19 cellular contexts compared by ENCODE assay signal in genomic region chr12:124881123-124881522, GRCh38. TPM values are rescaled to one million over a fixed set of nuclear protein-coding genes. Genes with fewer than 3 reads are reported as not detected.
DNase-seq lines count a peak whose midpoint lies in the region; ATAC-seq, FAIRE-seq and TF ChIP-seq lines count a peak whose summit lies in the region.
"Had no signal": no experiment of that assay in that cellular context is flagged by ENCODE, and none has a peak within 500 bp of the region (broad histone marks: within the 10 kb centered on the region; RNA-seq: fewer than 3 reads in every experiment).

No MANE protein-coding gene starts in this region.

- no peak overlapping the region for H3K4me2 ChIP-seq in osteoblast (ENCODE audit: insufficient read depth, low read length)

- H3K79me2 ChIP-seq in osteoblast (ENCODE audit: insufficient read depth, low read length) = no peaks in the 10 kb centered on the region

- TF ChIP-seq POLR2A in GM12892 (IDR thresholded peaks at IDR 0.05; ENCODE audit: low read depth, low read length) = no peak

- ATAC-seq in HG02642 (IDR thresholded peaks at IDR 0.05; ENCODE audit: poor library complexity, unreplicated experiment) = no peak

- H2AFZ ChIP-seq in osteoblast (ENCODE audit: low read length) = peak overlapping the region; percentile 51

- H3K36me3 Mint-ChIP-seq in endothelial cell (ENCODE audit: low read depth, unreplicated experiment) = no peaks in the 10 kb centered on the region
- H3K36me3 Mint-ChIP-seq in activated T-helper 1 cell treated with anti-CD3 and anti-CD28 coated beads, Interleukin-12 subunit alpha, Interleukin-12 subunit beta, Interleukin-2, Interleukin-4 antibody, amounts not matched to agents 30 ng/mL and 10 ng/mL and 1 ng/mL, durations not matched to agents 14 hours and 24 hours and 36 hours (ENCODE audit: low read depth) = no peaks in the 10 kb centered on the region

- H3K36me3 ChIP-seq in osteoblast (ENCODE audit: insufficient read depth, low read length) = no peaks in the 10 kb centered on the region
- H3K36me3 ChIP-seq: ascending aorta, sigmoid colon had no signal

- no peak for FAIRE-seq in GM12892 (lab: Jason Lieb, UNC)

- H3K27me3 ChIP-seq in osteoblast (ENCODE audit: insufficient read depth, low read length) = no peaks in the 10 kb centered on the region
- H3K27me3 ChIP-seq: ascending aorta, sigmoid colon had no signal

- intact Hi-C loops in activated T-helper 1 cell treated with anti-CD3 and anti-CD28 coated beads, Interleukin-12 subunit alpha, Interleukin-12 subunit beta, Interleukin-2, Interleukin-4 antibody, amounts not matched to agents 30 ng/mL and 10 ng/mL and 1 ng/mL, durations not matched to agents 14 hours and 24 hours and 36 hours (cut with micrococcal nuclease) = no loop called here

- H4K20me1 ChIP-seq in osteoblast (ENCODE audit: insufficient read depth, low read length) = no peaks in the 10 kb centered on the region

- H3K27ac Mint-ChIP-seq in endothelial cell (ENCODE audit: unreplicated experiment) = peak overlapping the region; percentile 72
- H3K27ac Mint-ChIP-seq in activated T-helper 1 cell treated with anti-CD3 and anti-CD28 coated beads, Interleukin-12 subunit alpha, Interleukin-12 subunit beta, Interleukin-2, Interleukin-4 antibody, amounts not matched to agents 30 ng/mL and 10 ng/mL and 1 ng/mL, durations not matched to agents 14 hours and 24 hours and 36 hours = no peak overlapping the region

- DNase-seq in NOMO-1 treated with DMSO at 0.1 percent for 48 hours (lab: John Stamatoyannopoulos, UW; ENCODE audit: unreplicated experiment) (peak; percentile 39), NOMO-1 treated with dmso at 0.1 percent for 144 hours (lab: John Stamatoyannopoulos, UW; ENCODE audit: unreplicated experiment) (no peak), MV-4-11 (lab: John Stamatoyannopoulos, UW) (peak; percentile 40), endothelial cell (ENCODE audit: low spot score) (peak; percentile 24), osteoblast (ENCODE audit: insufficient read length, low spot score, missing footprints) (no peak), GM12892 (ENCODE audit: insufficient read length) (no peak)
- no peak for DNase-seq in activated T-helper 1 cell treated with anti-CD3 and anti-CD28 coated beads, Interleukin-12 subunit alpha, Interleukin-12 subunit beta, Interleukin-2, Interleukin-4 antibody, amounts not matched to agents 30 ng/mL and 10 ng/mL and 1 ng/mL, durations not matched to agents 14 hours and 24 hours and 36 hours (ENCODE audit: low spot score)
- DNase-seq: 8988T; activated CD4-positive, alpha-beta T cell treated with anti-CD3 and anti-CD28 coated beads for 48 hours; COR-L47; GOT3; hippocampal formation; NCI-H2029; NCI-H526; sigmoid colon; stimulated activated CD4-positive, alpha-beta T cell treated with anti-CD3 and anti-CD28 coated beads, Interleukin-4, amount 100 ng/mL, for 4 hours had no signal

- H3K4me3 ChIP-seq in osteoblast (ENCODE audit: insufficient read depth, low read length) = no peak overlapping the region
- H3K4me3 ChIP-seq: ascending aorta, sigmoid colon had no signal

- no peak overlapping the region for H3K4me3 Mint-ChIP-seq in endothelial cell (ENCODE audit: unreplicated experiment)
- H3K4me3 Mint-ChIP-seq in activated T-helper 1 cell treated with anti-CD3 and anti-CD28 coated beads, Interleukin-12 subunit alpha, Interleukin-12 subunit beta, Interleukin-2, Interleukin-4 antibody, amounts not matched to agents 30 ng/mL and 10 ng/mL and 1 ng/mL, durations not matched to agents 14 hours and 24 hours and 36 hours = no peak overlapping the region
- H3K4me3 Mint-ChIP-seq: neural crest cell had no signal

- H3K4me1 ChIP-seq in osteoblast (ENCODE audit: insufficient read depth, low read length) = no peaks in the 10 kb centered on the region
- H3K4me1 ChIP-seq: ascending aorta, sigmoid colon had no signal

- H3K9me3 ChIP-seq in osteoblast (ENCODE audit: low read depth, low read length) = no peaks in the 10 kb centered on the region
- H3K9me3 ChIP-seq: ascending aorta, sigmoid colon had no signal

- no peak overlapping the region for H3K27ac ChIP-seq in osteoblast (ENCODE audit: low read depth, low read length)
- H3K27ac ChIP-seq: ascending aorta, sigmoid colon had no signal

- no peak for TF ChIP-seq CTCF in endothelial cell (IDR thresholded peaks at IDR 0.05; ENCODE audit: unreplicated experiment)
- TF ChIP-seq CTCF in osteoblast (IDR thresholded peaks at IDR 0.05; ENCODE audit: extremely low read depth, low read depth, low read length) = no peak

- no peaks in the 10 kb centered on the region for H3K9me3 Mint-ChIP-seq in endothelial cell (ENCODE audit: unreplicated experiment)
- H3K9me3 Mint-ChIP-seq in activated T-helper 1 cell treated with anti-CD3 and anti-CD28 coated beads, Interleukin-12 subunit alpha, Interleukin-12 subunit beta, Interleukin-2, Interleukin-4 antibody, amounts not matched to agents 30 ng/mL and 10 ng/mL and 1 ng/mL, durations not matched to agents 14 hours and 24 hours and 36 hours = no peaks in the 10 kb centered on the region
- H3K9me3 Mint-ChIP-seq: neural crest cell had no signal

- H3K27me3 Mint-ChIP-seq in endothelial cell (ENCODE audit: unreplicated experiment) = peaks cover 3% of the 10 kb centered on the region
- H3K27me3 Mint-ChIP-seq in activated T-helper 1 cell treated with anti-CD3 and anti-CD28 coated beads, Interleukin-12 subunit alpha, Interleukin-12 subunit beta, Interleukin-2, Interleukin-4 antibody, amounts not matched to agents 30 ng/mL and 10 ng/mL and 1 ng/mL, durations not matched to agents 14 hours and 24 hours and 36 hours (ENCODE audit: insufficient read depth) = no peaks in the 10 kb centered on the region

- H3K4me1 Mint-ChIP-seq in endothelial cell (ENCODE audit: unreplicated experiment) = peaks cover 14% of the 10 kb centered on the region
- H3K4me1 Mint-ChIP-seq in activated T-helper 1 cell treated with anti-CD3 and anti-CD28 coated beads, Interleukin-12 subunit alpha, Interleukin-12 subunit beta, Interleukin-2, Interleukin-4 antibody, amounts not matched to agents 30 ng/mL and 10 ng/mL and 1 ng/mL, durations not matched to agents 14 hours and 24 hours and 36 hours (ENCODE audit: low read depth) = peaks cover 9% of the 10 kb centered on the region
- H3K4me1 Mint-ChIP-seq: neural crest cell had no signal

RNA-seq across cellular contexts. Expression of gene SCARB1, which starts 17.5 kb away (rescaled TPM):
- total RNA-seq in endothelial cell (ENCODE audit: unreplicated experiment) (16.9 TPM), osteoblast (9.4 and 10.9 TPM in 2 replicates)
- total RNA-seq in activated T-helper 1 cell treated with anti-CD3 and anti-CD28 coated beads, Interleukin-12 subunit alpha, Interleukin-12 subunit beta, Interleukin-2, Interleukin-4 antibody, amounts not matched to agents 30 ng/mL and 10 ng/mL and 1 ng/mL, durations not matched to agents 14 hours and 24 hours and 36 hours = 17.9 and 18.5 TPM in 2 replicates
- 50.7 TPM for polyA plus RNA-seq in GM12892 (2012; ENCODE audit: missing spikeins)

RNA-seq across cellular contexts. Expression of gene UBC, which starts 33.3 kb away (rescaled TPM):
- total RNA-seq in endothelial cell (ENCODE audit: unreplicated experiment) = 765 TPM
- total RNA-seq in osteoblast = 1,904 and 1,975 TPM in 2 replicates
- 883 and 899 TPM in 2 replicates for total RNA-seq in activated T-helper 1 cell treated with anti-CD3 and anti-CD28 coated beads, Interleukin-12 subunit alpha, Interleukin-12 subunit beta, Interleukin-2, Interleukin-4 antibody, amounts not matched to agents 30 ng/mL and 10 ng/mL and 1 ng/mL, durations not matched to agents 14 hours and 24 hours and 36 hours
- polyA plus RNA-seq in GM12892 (2012; ENCODE audit: missing spikeins) = 929 TPM

Comparison
In these comparisons a context has a peak if more than half of its experiments do, and no peak if none do; other contexts are left out.
1. DNase-seq: peak in NOMO-1 treated with DMSO at 0.1 percent for 48 hours (single experiment), MV-4-11 (single experiment) and endothelial cell (single experiment); none in NOMO-1 treated with dmso at 0.1 percent for 144 hours (single experiment), osteoblast (single experiment), activated T-helper 1 cell treated with anti-CD3 and anti-CD28 coated beads, Interleukin-12 subunit alpha, Interleukin-12 subunit beta, Interleukin-2, Interleukin-4 antibody, amounts not matched to agents 30 ng/mL and 10 ng/mL and 1 ng/mL, durations not matched to agents 14 hours and 24 hours and 36 hours (single experiment) and GM12892 (single experiment).